Comparison of ENCODE assay signal across 8 cellular contexts in genomic region chr9:120868676-120869359, GRCh38. TPM values are rescaled to one million over a fixed set of nuclear protein-coding genes. Genes with fewer than 3 reads are reported as not detected.
A peak's percentile ranks its signal among the peaks of the same experiment; 100 is the strongest.
DNase-seq lines count a peak whose midpoint lies in the region; ATAC-seq and TF ChIP-seq lines count a peak whose summit lies in the region.

No MANE protein-coding gene starts in this region.

- H3K36me3 ChIP-seq in mucosa of rectum (ENCODE audit: control insufficient read depth in 2 of 2, insufficient read depth in 2 of 2, low read length in 2 of 2) = peaks cover 14 to 20% of the 10 kb centered on the region in 2 donors

- POLR2A ChIA-PET in AG04450 (lab: Yijun Ruan, JAX) = interaction anchor here (0.6 to 1.2 kb wide), 5 partner anchors 8 to 76 kb away, joined by 3 to 4 read pairs (median 3); partner anchors contain the start of genes FBXW2, PHF19 and PSMD5

- H3K4me1 ChIP-seq in mucosa of rectum (ENCODE audit: control insufficient read depth in 2 of 2, insufficient read depth in 2 of 2, low read length in 2 of 2) = peaks cover 4 to 8% of the 10 kb centered on the region in 2 donors

- DNase-seq in AG04450 (ENCODE audit: low read depth, low spot score) = peak; percentile 76
- DNase-seq in NOMO-1 treated with dmso at 0.1 percent for 144 hours (lab: John Stamatoyannopoulos, UW; ENCODE audit: unreplicated experiment) = peak; percentile 95
- DNase-seq in activated T-cell treated with anti-CD3 and anti-CD28 coated beads for 4 hours = peak; percentile 97
- DNase-seq in epithelial cell of proximal tubule (ENCODE audit: low read depth) = peak; percentile 57
- peak; percentile 93 to 95 for DNase-seq in stimulated activated CD8-positive, alpha-beta memory T cell treated with anti-CD3 and anti-CD28 coated beads, Interleukin-4, amount 100 ng/mL, for 4 hours (ENCODE audit: low read depth in 2 of 2, low spot score in 1 of 2)

- no peaks in the 10 kb centered on the region; the same call in 1 of the 2 replicates for H3K9me3 ChIP-seq in AG04450 (ENCODE audit: control insufficient read depth, insufficient read depth, low read length)
- no peaks in the 10 kb centered on the region for H3K9me3 ChIP-seq in mucosa of rectum (ENCODE audit: control insufficient read depth in 2 of 2, low read length in 2 of 2)

- H3K4me3 ChIP-seq in AG04450 (ENCODE audit: low read depth, low read length) (peak overlapping the region; percentile 65), epithelial cell of proximal tubule (ENCODE audit: low read depth, low read length) (peak overlapping the region; percentile 69), mucosa of rectum (ENCODE audit: low read length in 2 of 2) (peak overlapping the region; percentile 75 to 81)

- CTCF ChIA-PET in AG04450 (lab: Charles Lee) = interaction anchor here (0.7 to 3.0 kb wide), 13 partner anchors 10 to 252 kb away, joined by 3 to 22 read pairs (median 3); no protein-coding TSS in a partner anchor

- H3K9ac ChIP-seq in mucosa of rectum (ENCODE audit: low read depth in 1 of 2, low read length in 2 of 2) = peak overlapping the region; percentile 77 to 85

- TF ChIP-seq CTCF in AG04450 (IDR thresholded peaks at IDR 0.05; ENCODE audit: low read depth, low read length) = peak; percentile 56
- TF ChIP-seq CTCF in epithelial cell of proximal tubule (conservative IDR thresholded peaks at IDR 0.05; ENCODE audit: low read depth, low read length) = peak; percentile 54

- peak; percentile 76 for ATAC-seq in GM18861 (IDR thresholded peaks at IDR 0.05; ENCODE audit: unreplicated experiment)
- peak; percentile 70 for ATAC-seq in HG03097 (IDR thresholded peaks at IDR 0.05; ENCODE audit: low FRiP score, unreplicated experiment)

- H3K27ac ChIP-seq in AG04450 (ENCODE audit: low read depth, low read length) (peak overlapping the region; percentile 49), mucosa of rectum (ENCODE audit: low read depth in 2 of 2, low read length in 2 of 2) (peak overlapping the region; percentile 86 to 92)

- no peaks in the 10 kb centered on the region for H3K27me3 ChIP-seq in AG04450 (ENCODE audit: control insufficient read depth, insufficient read depth, low read length)
- no peaks in the 10 kb centered on the region for H3K27me3 ChIP-seq in mucosa of rectum (ENCODE audit: control insufficient read depth in 2 of 2, insufficient read depth in 2 of 2, low read length in 2 of 2)

RNA-seq across cellular contexts. Expression of gene PHF19, which starts 8.2 kb away (rescaled TPM):
- polyA plus RNA-seq in AG04450 (2011; rRNA removed) = 20.4 and 30.5 TPM in 2 replicates
- polyA minus RNA-seq in AG04450 (2011; rRNA and poly(A)+ RNA removed) = 37.0 and 56.0 TPM in 2 replicates
- total RNA-seq in epithelial cell of proximal tubule = 86.2 and 122 TPM in 2 replicates

RNA-seq across cellular contexts. Expression of gene PSMD5, which starts 26.1 kb away (rescaled TPM):
- 43.2 and 57.6 TPM in 2 replicates for polyA plus RNA-seq in AG04450 (2011; rRNA removed)
- 18.3 and 28.8 TPM in 2 replicates for polyA minus RNA-seq in AG04450 (2011; rRNA and poly(A)+ RNA removed)
- 31.4 and 42.1 TPM in 2 replicates for total RNA-seq in epithelial cell of proximal tubule

RNA-seq across cellular contexts. Expression of gene TRAF1, which starts 57.8 kb away (rescaled TPM):
- 3.7 and 4.0 TPM in 2 replicates for polyA plus RNA-seq in AG04450 (2011; rRNA removed)
- polyA minus RNA-seq in AG04450 (2011; rRNA and poly(A)+ RNA removed) = 5.7 and 7.6 TPM in 2 replicates
- 4.5 and 5.9 TPM in 2 replicates for total RNA-seq in epithelial cell of proximal tubule

Comparison
In these comparisons a context has a peak if more than half of its experiments do, and no peak if none do; other contexts are left out.
1. Peak in every context shown above with its lines: DNase-seq, ATAC-seq, H3K4me3 ChIP-seq and H3K27ac ChIP-seq.